ENCODE assay signal across 1 cellular context in genomic region chr16:82329504-82330192, GRCh38.
TF ChIP-seq lines count a peak whose summit lies in the region.

No MANE protein-coding gene starts in this region.

TF ChIP-seq in HepG2, 621 proteins besides CTCF, POLR2A, EP300 and RAD21 (continued from another document and continues in another):
- TF ChIP-seq IRF1 (CRISPR knock-in tag; IDR thresholded peaks at IDR 0.05; ENCODE audit: low read depth) = no peak
- no peak for TF ChIP-seq ZFY (CRISPR knock-in tag; IDR thresholded peaks at IDR 0.05)
- TF ChIP-seq ZNF383 (CRISPR knock-in tag; IDR thresholded peaks at IDR 0.05; ENCODE audit: borderline replicate concordance) = no peak
- 0 out of 2 replicates have a peak, but pooled peaks have one; percentile 46 for TF ChIP-seq SMAD3 (CRISPR knock-in tag; IDR thresholded peaks at IDR 0.05)
- TF ChIP-seq RCOR2 (CRISPR knock-in tag; IDR thresholded peaks at IDR 0.05) = no peak
- no peak for TF ChIP-seq RBM22 (optimal IDR thresholded peaks at IDR 0.05; ENCODE audit: low read length)
- TF ChIP-seq TAF1 (CRISPR knock-in tag; IDR thresholded peaks at IDR 0.05) = no peak
- TF ChIP-seq EED (CRISPR knock-in tag; IDR thresholded peaks at IDR 0.05) = no peak
- no peak for TF ChIP-seq KLF6 (CRISPR knock-in tag; IDR thresholded peaks at IDR 0.05)
- TF ChIP-seq ZNF777 (CRISPR knock-in tag; IDR thresholded peaks at IDR 0.05) = no peak
- TF ChIP-seq NONO (IDR thresholded peaks at IDR 0.05) = no peak
- TF ChIP-seq NONO (CRISPR knock-in tag; conservative IDR thresholded peaks at IDR 0.05) = no peak
- TF ChIP-seq RFX5 (IDR thresholded peaks at IDR 0.05; ENCODE audit: low read depth, low read length) = no peak
- 0 out of 2 replicates have a peak, but pooled peaks have one; percentile 41 for TF ChIP-seq ZNF543 (CRISPR knock-in tag; IDR thresholded peaks at IDR 0.05)
- TF ChIP-seq KAT2B (IDR thresholded peaks at IDR 0.05; ENCODE audit: borderline replicate concordance, low read depth, low read length) = no peak
- no peak for TF ChIP-seq KMT2B (CRISPR knock-in tag; IDR thresholded peaks at IDR 0.05)
- no peak for TF ChIP-seq HNRNPL (IDR thresholded peaks at IDR 0.05; ENCODE audit: low read depth, low read length)
- no peak for TF ChIP-seq ZFP36 (IDR thresholded peaks at IDR 0.05; ENCODE audit: borderline replicate concordance, low read depth, low read length, partially characterized antibody)
- TF ChIP-seq ZNF598 (CRISPR knock-in tag; IDR thresholded peaks at IDR 0.05; ENCODE audit: borderline replicate concordance) = no peak
- TF ChIP-seq ZNF660 (CRISPR knock-in tag; IDR thresholded peaks at IDR 0.05; ENCODE audit: borderline replicate concordance, low read depth) = no peak
- peak; percentile 72 for TF ChIP-seq ZNF781 (CRISPR knock-in tag; IDR thresholded peaks at IDR 0.05; ENCODE audit: borderline replicate concordance, not compliant biosample characterization)
- TF ChIP-seq ZBTB42 (CRISPR knock-in tag; IDR thresholded peaks at IDR 0.05) = no peak
- TF ChIP-seq DNMT1 (CRISPR knock-in tag; IDR thresholded peaks at IDR 0.05) = no peak
- peak; percentile 56; the same call in 1 of the 2 replicates for TF ChIP-seq HHEX (CRISPR knock-in tag; IDR thresholded peaks at IDR 0.05)
- TF ChIP-seq ZSCAN30 (CRISPR knock-in tag; IDR thresholded peaks at IDR 0.05) = no peak
- no peak for TF ChIP-seq CAMTA2 (CRISPR knock-in tag; IDR thresholded peaks at IDR 0.05; ENCODE audit: borderline replicate concordance)
- no peak for TF ChIP-seq ZSCAN5A (CRISPR knock-in tag; IDR thresholded peaks at IDR 0.05; ENCODE audit: borderline replicate concordance)
- no peak for TF ChIP-seq ZNF230 (CRISPR knock-in tag; IDR thresholded peaks at IDR 0.05)
- TF ChIP-seq ZNF549 (CRISPR knock-in tag; IDR thresholded peaks at IDR 0.05) = no peak
- no peak for TF ChIP-seq IKZF4 (CRISPR knock-in tag; IDR thresholded peaks at IDR 0.05; ENCODE audit: borderline replicate concordance, low read depth, not compliant biosample characterization)
- no peak for TF ChIP-seq AGO2 (optimal IDR thresholded peaks at IDR 0.05; ENCODE audit: low read depth, low read length)
- TF ChIP-seq SIN3A (IDR thresholded peaks at IDR 0.05; ENCODE audit: borderline replicate concordance, low read depth, low read length) = no peak
- no peak for TF ChIP-seq RBM39 (IDR thresholded peaks at IDR 0.05; ENCODE audit: low read depth, low read length, poor library complexity, severe bottlenecking)
- no peak for TF ChIP-seq ZBTB2 (CRISPR knock-in tag; IDR thresholded peaks at IDR 0.05; ENCODE audit: low read depth)
- TF ChIP-seq ZBTB14 (CRISPR knock-in tag; IDR thresholded peaks at IDR 0.05) = no peak
- no peak for TF ChIP-seq PREB (CRISPR knock-in tag; IDR thresholded peaks at IDR 0.05)
- no peak for TF ChIP-seq MYNN (CRISPR knock-in tag; IDR thresholded peaks at IDR 0.05; ENCODE audit: low read depth)
- no peak for TF ChIP-seq ZBTB10 (CRISPR knock-in tag; IDR thresholded peaks at IDR 0.05; ENCODE audit: borderline replicate concordance)
- TF ChIP-seq ZKSCAN8 (CRISPR knock-in tag; IDR thresholded peaks at IDR 0.05; ENCODE audit: borderline replicate concordance) = no peak
- no peak for TF ChIP-seq HNF4G (IDR thresholded peaks at IDR 0.05; ENCODE audit: borderline replicate concordance, low read depth, low read length)
- TF ChIP-seq HNF4G (CRISPR knock-in tag; IDR thresholded peaks at IDR 0.05; ENCODE audit: borderline replicate concordance, low read depth) = no peak
- TF ChIP-seq PATZ1 (CRISPR knock-in tag; IDR thresholded peaks at IDR 0.05) = peak; percentile 17; the same call in 1 of the 2 replicates
- TF ChIP-seq FOXJ3 (CRISPR knock-in tag; IDR thresholded peaks at IDR 0.05; ENCODE audit: borderline replicate concordance) = peak; percentile 40; the same call in 1 of the 2 replicates
- TF ChIP-seq HNRNPLL (IDR thresholded peaks at IDR 0.05; ENCODE audit: low read depth, low read length, poor library complexity, severe bottlenecking) = no peak
- no peak for TF ChIP-seq CREM (IDR thresholded peaks at IDR 0.05)
- no peak for TF ChIP-seq CREM (CRISPR knock-in tag; IDR thresholded peaks at IDR 0.05)
- no peak for TF ChIP-seq NR2F2 (IDR thresholded peaks at IDR 0.05; ENCODE audit: borderline replicate concordance, low read depth)
- TF ChIP-seq ZNF510 (CRISPR knock-in tag; IDR thresholded peaks at IDR 0.05; ENCODE audit: low read depth) = no peak
- TF ChIP-seq NFKB2 (CRISPR knock-in tag; IDR thresholded peaks at IDR 0.05; ENCODE audit: borderline replicate concordance) = no peak
- peak; percentile 77 for TF ChIP-seq PITX1 (CRISPR knock-in tag; IDR thresholded peaks at IDR 0.05)
- TF ChIP-seq ZMYM4 (CRISPR knock-in tag; IDR thresholded peaks at IDR 0.05) = peak; percentile 63
- no peak for TF ChIP-seq JUN (CRISPR knock-in tag; IDR thresholded peaks at IDR 0.05)
- no peak for TF ChIP-seq HOMEZ (CRISPR knock-in tag; IDR thresholded peaks at IDR 0.05; ENCODE audit: low read depth)
- TF ChIP-seq SMC3 (IDR thresholded peaks at IDR 0.05; ENCODE audit: low read length) = no peak
- no peak; the same call in 1 of the 2 replicates for TF ChIP-seq ELF1 (CRISPR knock-in tag; IDR thresholded peaks at IDR 0.05)
- TF ChIP-seq HOXA9 (CRISPR knock-in tag; IDR thresholded peaks at IDR 0.05; ENCODE audit: borderline replicate concordance) = no peak
- TF ChIP-seq NCOA5 (CRISPR knock-in tag; IDR thresholded peaks at IDR 0.05) = no peak
- TF ChIP-seq MTF1 (CRISPR knock-in tag; IDR thresholded peaks at IDR 0.05) = no peak
- no peak for TF ChIP-seq GZF1 (CRISPR knock-in tag; IDR thresholded peaks at IDR 0.05)
- TF ChIP-seq MXI1 (IDR thresholded peaks at IDR 0.05; ENCODE audit: borderline replicate concordance, low read depth, low read length) = 0 out of 3 replicates have a peak, but pooled peaks have one; percentile 26
- TF ChIP-seq ZNF468 (CRISPR knock-in tag; IDR thresholded peaks at IDR 0.05) = no peak
- TF ChIP-seq GABPB1 (CRISPR knock-in tag; IDR thresholded peaks at IDR 0.05) = no peak
- TF ChIP-seq NCOA1 (CRISPR knock-in tag; IDR thresholded peaks at IDR 0.05) = no peak
- no peak for TF ChIP-seq SP140L (CRISPR knock-in tag; IDR thresholded peaks at IDR 0.05; ENCODE audit: borderline replicate concordance)
- TF ChIP-seq HBP1 (CRISPR knock-in tag; IDR thresholded peaks at IDR 0.05; ENCODE audit: low read depth) = no peak
- TF ChIP-seq ZBTB38 (CRISPR knock-in tag; IDR thresholded peaks at IDR 0.05) = no peak
- TF ChIP-seq NCOA2 (CRISPR knock-in tag; IDR thresholded peaks at IDR 0.05) = peak; percentile 50; the same call in 1 of the 2 replicates
- no peak for TF ChIP-seq POLR2AphosphoS2 (IDR thresholded peaks at IDR 0.05; ENCODE audit: low read depth, low read length)
